Comparison of ENCODE assay signal across 22 cellular contexts in the genomic region with DNA sequence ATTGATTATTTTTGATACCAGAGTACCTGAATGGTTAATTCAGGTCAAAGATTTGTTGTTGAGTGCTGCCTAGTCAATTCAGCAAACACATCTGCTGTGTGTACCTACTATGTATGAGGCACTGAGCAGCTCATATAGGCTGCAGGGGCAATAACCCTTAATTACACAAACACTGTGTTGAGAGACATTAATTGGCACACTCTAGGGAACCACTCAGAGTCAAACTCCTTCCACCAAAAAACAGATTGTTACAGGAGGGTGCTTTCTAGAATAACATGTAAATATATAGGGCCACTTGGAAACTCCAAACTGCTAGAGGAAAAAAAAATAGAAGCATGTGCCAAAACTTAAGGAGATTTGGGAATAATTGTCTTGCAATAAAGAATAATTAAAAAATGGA.
DNase-seq lines count a peak whose midpoint lies in the region; ATAC-seq, FAIRE-seq and TF ChIP-seq lines count a peak whose summit lies in the region.
"Had no signal": no experiment of that assay in that cellular context is flagged by ENCODE, and none has a peak within 500 bp of the region (broad histone marks: within the 10 kb centered on the region; RNA-seq: fewer than 3 reads in every experiment).

No MANE protein-coding gene starts in this region.

- no peak for TF ChIP-seq CTCF in VCaP (conservative IDR thresholded peaks at IDR 0.05)

- no peak for FAIRE-seq in H54 (lab: Jason Lieb, UNC)
- FAIRE-seq: GM12891, GM19239 had no signal

- ATAC-seq in HG03045 (IDR thresholded peaks at IDR 0.05; ENCODE audit: unreplicated experiment), result no peak
- ATAC-seq: GM23338, HCT116 had no signal

- H3K27ac ChIP-seq in VCaP, result peak overlapping the region; percentile 30; the same call in 1 of the 2 replicates
- H3K27ac ChIP-seq: PC-9, RWPE1 had no signal

- TF ChIP-seq POLR2A in H54 (IDR thresholded peaks at IDR 0.05; ENCODE audit: low read depth, low read length), result no peak

- peak; percentile 25 for DNase-seq in NCI-H1092 treated with DMSO at 0.1 percent for 48 hours (lab: John Stamatoyannopoulos, UW)
- DNase-seq in NCI-H1092 (lab: John Stamatoyannopoulos, UW), result no peak
- peak in 2 of 3 experiments; percentile 38 to 85 for DNase-seq in NCI-H1417 (lab: John Stamatoyannopoulos, UW)
- peak; percentile 32 for DNase-seq in NCI-H2081 treated with DMSO at 0.1 percent for 48 hours (lab: John Stamatoyannopoulos, UW)
- no peak for DNase-seq in H54 (ENCODE audit: insufficient read length, low spot score)
- no peak for DNase-seq in stimulated activated CD4-positive, alpha-beta T cell treated with anti-CD3 and anti-CD28 coated beads, Interleukin-15, amount 100 ng/mL, for 24 hours
- DNase-seq: 8988T, COR-L47, DMS53, KG1, NCI-H187 treated with DMSO at 0.1 percent for 48 hours, NCI-H510A, PC-9, T-helper 1 cell, T-helper 9 cell had no signal

Comparison
In these comparisons a context has a peak if more than half of its experiments do, and no peak if none do; other contexts are left out.
1. DNase-seq: peak in NCI-H1092 treated with DMSO at 0.1 percent for 48 hours (single experiment), NCI-H1417 (2 of 3) and NCI-H2081 treated with DMSO at 0.1 percent for 48 hours (single experiment); none in NCI-H1092 (single experiment), H54 (single experiment) and stimulated activated CD4-positive, alpha-beta T cell treated with anti-CD3 and anti-CD28 coated beads, Interleukin-15, amount 100 ng/mL, for 24 hours (single experiment).